ENCODE assay signal across 7 cellular contexts in genomic region chr5:69217732-69218568, GRCh38. TPM values are rescaled to one million over a fixed set of nuclear protein-coding genes. Genes with fewer than 3 reads are reported as not detected.
DNase-seq lines count a peak whose midpoint lies in the region; ATAC-seq, FAIRE-seq and TF ChIP-seq lines count a peak whose summit lies in the region.

No MANE protein-coding gene starts in this region.

- H4K20me1 ChIP-seq in astrocyte (ENCODE audit: insufficient read depth, low read length), result peaks cover 3% of the 10 kb centered on the region
- no peaks in the 10 kb centered on the region for H4K20me1 ChIP-seq in hepatocyte (ENCODE audit: insufficient read depth, poor library complexity, severe bottlenecking)

- H3K4me2 ChIP-seq in astrocyte (ENCODE audit: low read length), result peak overlapping the region; percentile 97
- H3K4me2 ChIP-seq in hepatocyte, result peak overlapping the region; percentile 70

- peaks cover 2% of the 10 kb centered on the region for H3K36me3 Mint-ChIP-seq in astrocyte (ENCODE audit: low read depth, unreplicated experiment)

- peaks cover 8% of the 10 kb centered on the region for H3K4me1 Mint-ChIP-seq in astrocyte (ENCODE audit: low read depth, unreplicated experiment)

- H3K27ac ChIP-seq in astrocyte (ENCODE audit: low read depth, low read length), result peak overlapping the region; percentile 79
- peak overlapping the region; percentile 94 for H3K27ac ChIP-seq in hepatocyte

- TF ChIP-seq CTCF in astrocyte (IDR thresholded peaks at IDR 0.05; ENCODE audit: insufficient read depth, low read depth, low read length), result no peak
- no peak for TF ChIP-seq CTCF in hepatocyte (IDR thresholded peaks at IDR 0.05; ENCODE audit: poor library complexity)

- peak overlapping the region; percentile 89 for H3K27ac Mint-ChIP-seq in astrocyte (ENCODE audit: unreplicated experiment)

- no peaks in the 10 kb centered on the region for H3K27me3 Mint-ChIP-seq in astrocyte (ENCODE audit: low read depth, unreplicated experiment)

- H3K36me3 ChIP-seq in astrocyte (ENCODE audit: insufficient read depth, low read length) (no peaks in the 10 kb centered on the region), hepatocyte (replicated peaks; ENCODE audit: insufficient read depth, low read depth) (no peaks in the 10 kb centered on the region)

- H2AFZ ChIP-seq in astrocyte (ENCODE audit: low read depth, low read length) (peak overlapping the region; percentile 100), hepatocyte (peak overlapping the region; percentile 90)

- H3K79me2 ChIP-seq in astrocyte (ENCODE audit: insufficient read depth, low read length) (peaks cover 32% of the 10 kb centered on the region), hepatocyte (peaks cover 36% of the 10 kb centered on the region)

- H3K27me3 ChIP-seq in astrocyte (ENCODE audit: insufficient read depth, low read length) (no peaks in the 10 kb centered on the region), hepatocyte (no peaks in the 10 kb centered on the region)

- H3K9me3 ChIP-seq in astrocyte (ENCODE audit: insufficient read depth, low read depth, low read length) (no peaks in the 10 kb centered on the region), hepatocyte (ENCODE audit: low read depth) (no peaks in the 10 kb centered on the region)

- H3K9me2 ChIP-seq in hepatocyte (replicated peaks; ENCODE audit: insufficient read depth), result no peaks in the 10 kb centered on the region

- H3K4me3 ChIP-seq in astrocyte (ENCODE audit: insufficient read depth, low read depth, low read length) (peak overlapping the region; percentile 98), hepatocyte (peak overlapping the region; percentile 76)

- FAIRE-seq in astrocyte (lab: Jason Lieb, UNC), result no peak

- ATAC-seq in GM18499 (IDR thresholded peaks at IDR 0.05; ENCODE audit: insufficient read depth, unreplicated experiment) (peak; percentile 61), HG02885 (IDR thresholded peaks at IDR 0.05; ENCODE audit: poor library complexity, unreplicated experiment) (peak; percentile 92)

- WGBS in hepatocyte (ENCODE audit: low lambda C conversion rate, missing lambda C conversion rate), result under 1% methylated on average over 65 of the region's 65 CpGs

- peak overlapping the region; percentile 95 for H3K4me3 Mint-ChIP-seq in astrocyte (ENCODE audit: unreplicated experiment)

- peaks cover 6% of the 10 kb centered on the region for H3K4me1 ChIP-seq in astrocyte (ENCODE audit: insufficient read depth, low read length)
- peaks cover 9% of the 10 kb centered on the region for H3K4me1 ChIP-seq in hepatocyte (ENCODE audit: insufficient read depth)

- H3K9me3 Mint-ChIP-seq in astrocyte (ENCODE audit: unreplicated experiment), result no peaks in the 10 kb centered on the region

- DNase-seq in NCI-H1694 (lab: John Stamatoyannopoulos, UW) (peak; percentile 72), T-helper 2 cell (peak; percentile 49 to 96 (median 78)), astrocyte (ENCODE audit: low read depth) (peak; percentile 74), hepatocyte (ENCODE audit: low spot score) (peak; percentile 96), retina (peak; percentile 95)

- H3K9ac ChIP-seq in astrocyte (ENCODE audit: low read length), result peak overlapping the region; percentile 91

RNA-seq across cellular contexts. Expression of gene CDK7, which starts 16.7 kb away (rescaled TPM):
- total RNA-seq in astrocyte (53.6 and 58.3 TPM in 2 replicates), hepatocyte (36.4 and 50.9 TPM in 2 replicates)
- 40.4 and 41.1 TPM in 2 replicates for polyA plus RNA-seq in hepatocyte

RNA-seq across cellular contexts. Expression of gene CENPH, which starts 28.6 kb away (rescaled TPM):
- total RNA-seq in astrocyte (4.9 and 5.0 TPM in 2 replicates), hepatocyte (6.9 and 10.8 TPM in 2 replicates)
- polyA plus RNA-seq in hepatocyte, result 3.7 and 3.8 TPM in 2 replicates

RNA-seq across cellular contexts. Expression of gene CCNB1, which starts 51.0 kb away (rescaled TPM):
- total RNA-seq in astrocyte, result 34.2 and 49.8 TPM in 2 replicates
- 35.4 and 39.2 TPM in 2 replicates for total RNA-seq in hepatocyte
- 33.5 and 34.3 TPM in 2 replicates for polyA plus RNA-seq in hepatocyte

Comparison
In these comparisons a context has a peak if more than half of its experiments do, and no peak if none do; other contexts are left out.
1. Peak in every context shown above with its lines: DNase-seq, ATAC-seq, H3K4me3 ChIP-seq and H3K27ac ChIP-seq.